18 cellular contexts compared by ENCODE assay signal in genomic region chr4:7003879-7004240, GRCh38. TPM values are rescaled to one million over a fixed set of nuclear protein-coding genes. Genes with fewer than 3 reads are reported as not detected.
DNase-seq lines count a peak whose midpoint lies in the region; ATAC-seq and TF ChIP-seq lines count a peak whose summit lies in the region.
"Had no signal": no experiment of that assay in that cellular context is flagged by ENCODE, and none has a peak within 500 bp of the region (broad histone marks: within the 10 kb centered on the region; RNA-seq: fewer than 3 reads in every experiment).

No MANE protein-coding gene starts in this region.

- intact Hi-C loops in psoas muscle (cut with DNase I), result no loop called here
- intact Hi-C loops in upper lobe of right lung (cut with DNase I), result no loop called here

- no peak for ATAC-seq in activated T-cell treated with anti-CD3 and anti-CD28 coated beads, Interleukin-2, amount 50 U/mL, for 72 hours (replicated peaks in 1 of 2)
- peak in 1 of 4 donors; percentile 26 for ATAC-seq in psoas muscle
- ATAC-seq in upper lobe of right lung, result peak; percentile 39
- ATAC-seq in GM18505 (IDR thresholded peaks at IDR 0.05; ENCODE audit: unreplicated experiment), result no peak
- ATAC-seq in GM18858 (IDR thresholded peaks at IDR 0.05; ENCODE audit: unreplicated experiment), result no peak
- ATAC-seq: Right ventricle myocardium inferior had no signal

- no peak for TF ChIP-seq POLR2A in GM18505 (IDR thresholded peaks at IDR 0.05; ENCODE audit: borderline replicate concordance, extremely low read depth, insufficient read depth, insufficient read length)

- H3K27ac ChIP-seq in psoas muscle, result peak overlapping the region; percentile 74
- no peak overlapping the region for H3K27ac ChIP-seq in upper lobe of right lung
- H3K27ac ChIP-seq: BLaER1 treated with 17β-estradiol and CSF1 and Interleukin-3, amounts not matched to agents 10 nM and 100 nM had no signal

- no peak overlapping the region for H3K4me3 ChIP-seq in psoas muscle
- H3K4me3 ChIP-seq in upper lobe of right lung, result no peak overlapping the region
- H3K4me3 ChIP-seq: BLaER1 treated with 17β-estradiol and CSF1 and Interleukin-3, amounts not matched to agents 10 nM and 100 nM had no signal

- H3K9me3 ChIP-seq in psoas muscle (no peaks in the 10 kb centered on the region), upper lobe of right lung (no peaks in the 10 kb centered on the region)
- H3K9me3 ChIP-seq: BLaER1 treated with 17β-estradiol and CSF1 and Interleukin-3, amounts not matched to agents 10 nM and 100 nM had no signal

- 62 to 74% (median 73%) methylated on average over 8 of the region's 8 CpGs for WGBS in psoas muscle, 3 donors

- no peaks in the 10 kb centered on the region for H3K27me3 ChIP-seq in psoas muscle (ENCODE audit: insufficient read depth in 3 of 3, low read length in 2 of 3)
- H3K27me3 ChIP-seq in upper lobe of right lung, result no peaks in the 10 kb centered on the region
- H3K27me3 ChIP-seq: BLaER1 treated with 17β-estradiol and CSF1 and Interleukin-3, amounts not matched to agents 10 nM and 100 nM had no signal

- peak overlapping the region; percentile 11 for H3K27ac Mint-ChIP-seq in activated T-cell treated with anti-CD3 and anti-CD28 coated beads, Interleukin-2, amount 50 U/mL, for 72 hours

- H3K36me3 Mint-ChIP-seq in activated T-cell treated with anti-CD3 and anti-CD28 coated beads, Interleukin-2, amount 50 U/mL, for 72 hours (ENCODE audit: insufficient read depth in 2 of 2), result peaks cover 3 to 26% of the 10 kb centered on the region in 2 donors

- TF ChIP-seq CTCF in psoas muscle (IDR thresholded peaks at IDR 0.05) (no peak), upper lobe of right lung (IDR thresholded peaks at IDR 0.05) (no peak)

- H3K27me3 Mint-ChIP-seq in activated T-cell treated with anti-CD3 and anti-CD28 coated beads, Interleukin-2, amount 50 U/mL, for 72 hours (ENCODE audit: low read depth), result no peaks in the 10 kb centered on the region
- H3K27me3 Mint-ChIP-seq: CD8-positive, alpha-beta memory T cell had no signal

- peaks cover 29% of the 10 kb centered on the region for H3K4me1 ChIP-seq in psoas muscle
- no peaks in the 10 kb centered on the region for H3K4me1 ChIP-seq in upper lobe of right lung

- no peak overlapping the region for H3K4me3 Mint-ChIP-seq in activated T-cell treated with anti-CD3 and anti-CD28 coated beads, Interleukin-2, amount 50 U/mL, for 72 hours
- H3K4me3 Mint-ChIP-seq: CD8-positive, alpha-beta memory T cell had no signal

- H3K9me3 Mint-ChIP-seq in activated T-cell treated with anti-CD3 and anti-CD28 coated beads, Interleukin-2, amount 50 U/mL, for 72 hours, result no peaks in the 10 kb centered on the region
- H3K9me3 Mint-ChIP-seq: CD8-positive, alpha-beta memory T cell had no signal

- H3K36me3 ChIP-seq in psoas muscle (ENCODE audit: insufficient read depth in 1 of 2, low read depth in 1 of 2) (peaks cover 2 to 82% of the 10 kb centered on the region in 2 donors), upper lobe of right lung (peaks cover 94% of the 10 kb centered on the region)

- peaks cover 9% of the 10 kb centered on the region for H3K4me1 Mint-ChIP-seq in activated T-cell treated with anti-CD3 and anti-CD28 coated beads, Interleukin-2, amount 50 U/mL, for 72 hours (ENCODE audit: low read depth)

- no peak for DNase-seq in activated T-cell treated with anti-CD3 and anti-CD28 coated beads, Interleukin-2, amount 50 U/mL, for 72 hours
- no peak for DNase-seq in activated T-cell treated with anti-CD3 and anti-CD28 coated beads, Interleukin-2, amount 50 U/mL, for 48 hours
- peak; percentile 11 for DNase-seq in fibroblast of peridontal ligament (ENCODE audit: extremely low read depth)
- no peak for DNase-seq in psoas muscle
- no peak for DNase-seq in upper lobe of right lung
- no peak for DNase-seq in NCI-H2081 (lab: John Stamatoyannopoulos, UW)
- DNase-seq: CD8-positive, alpha-beta memory T cell; DMS79; IMR-90; Kasumi-1; NCI-H1105; NCI-H1694; NCI-H2107; NCI-H2227 treated with DMSO at 0.1 percent for 48 hours had no signal

RNA-seq across cellular contexts. Expression of gene TADA2B, which starts 39.3 kb away (rescaled TPM):
- 10 to 100 TPM; 14.5 to 15.3 TPM for total RNA-seq in activated T-cell treated with anti-CD3 and anti-CD28 coated beads, Interleukin-2, amount 50 U/mL, for 72 hours
- total RNA-seq in psoas muscle (10 to 100 TPM; 43.0 to 70.3 (median 54.7) TPM), upper lobe of right lung (23.2 TPM)
- 10 to 100 TPM; 21.0 to 63.3 (median 26.4) TPM for polyA plus RNA-seq in psoas muscle
